In the genomic region with DNA sequence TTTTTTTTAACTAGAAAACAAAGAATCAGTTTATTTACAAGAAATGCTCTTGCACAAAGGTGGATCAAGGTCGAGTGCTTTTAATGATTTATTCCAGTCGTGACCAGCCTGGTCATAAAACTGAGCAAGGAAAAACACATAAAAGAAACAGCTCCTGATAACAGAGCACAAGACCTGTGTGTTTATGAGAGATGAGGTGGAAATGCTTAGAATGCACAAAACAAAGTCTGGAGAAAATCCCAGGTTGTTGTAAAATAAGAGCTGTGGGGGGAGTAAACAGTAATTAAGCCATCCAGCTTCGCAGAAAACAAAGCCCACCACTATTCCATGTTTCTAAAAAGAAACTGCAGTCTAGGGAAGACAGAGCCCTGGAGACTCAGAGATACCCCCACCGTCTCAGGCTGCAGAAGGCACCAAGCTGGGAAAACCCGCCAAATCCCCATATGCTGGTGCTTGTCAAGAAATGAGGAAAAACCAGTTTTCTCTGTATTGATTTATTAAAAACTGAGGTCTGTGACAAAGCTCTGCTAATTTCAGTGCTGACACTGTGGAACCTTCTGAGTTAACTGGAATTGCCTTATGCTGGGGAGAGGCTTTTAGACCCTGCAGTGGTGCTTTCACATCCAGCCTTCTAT, we compare ENCODE assay signal across 21 cellular contexts.
DNase-seq lines count a peak whose midpoint lies in the region; ATAC-seq and TF ChIP-seq lines count a peak whose summit lies in the region.
"Had no signal": no experiment of that assay in that cellular context is flagged by ENCODE, and none has a peak within 500 bp of the region (broad histone marks: within the 10 kb centered on the region; RNA-seq: fewer than 3 reads in every experiment).

No MANE protein-coding gene starts in this region.

- H3K27me3 Mint-ChIP-seq in Caco-2 (ENCODE audit: insufficient read depth, unreplicated experiment), result no peaks in the 10 kb centered on the region
- no peaks in the 10 kb centered on the region for H3K27me3 Mint-ChIP-seq in endodermal cell (ENCODE audit: insufficient read depth)
- peaks cover 14% of the 10 kb centered on the region for H3K27me3 Mint-ChIP-seq in nephron progenitor cell (ENCODE audit: low read depth, poor library complexity)
- peaks cover 12% of the 10 kb centered on the region for H3K27me3 Mint-ChIP-seq in chondrocyte (ENCODE audit: low read depth)

- peaks cover 24% of the 10 kb centered on the region for H3K4me1 Mint-ChIP-seq in Caco-2 (ENCODE audit: low read depth, unreplicated experiment)
- no peaks in the 10 kb centered on the region for H3K4me1 Mint-ChIP-seq in endodermal cell
- peaks cover 53% of the 10 kb centered on the region for H3K4me1 Mint-ChIP-seq in nephron progenitor cell
- peaks cover 16% of the 10 kb centered on the region for H3K4me1 Mint-ChIP-seq in chondrocyte (ENCODE audit: low read depth)

- DNase-seq in Caco-2 (peak; percentile 13 to 39), endodermal cell (peak; percentile 20), nephron progenitor cell (no peak), C1 segment of cervical spinal cord (lab: John Stamatoyannopoulos, UW) (no peak), aorta (no peak), NCI-H1417 (lab: John Stamatoyannopoulos, UW) (no peak), chondrocyte (ENCODE audit: low spot score) (no peak)
- DNase-seq in Jurkat, Clone E6-1 (ENCODE audit: low read depth, low spot score), result no peak
- DNase-seq: activated CD4-positive, alpha-beta T cell treated with anti-CD3 and anti-CD28 coated beads for 1 hour; activated CD8-positive, alpha-beta memory T cell treated with anti-CD3 and anti-CD28 coated beads, Interleukin-2, amount 50 U/mL, for 4 hours; activated gamma-delta T cell treated with Interleukin-2 at 50 U/mL for 16 hours; foreskin fibroblast; left cardiac atrium; NCI-H1417 treated with DMSO at 0.1 percent for 48 hours; NCI-H2171 treated with DMSO at 0.1 percent for 48 hours; NCI-H774; T-helper 9 cell; upper lobe of right lung had no signal

- H3K4me3 Mint-ChIP-seq in Caco-2 (ENCODE audit: unreplicated experiment) (peak overlapping the region; percentile 16), endodermal cell (no peak overlapping the region), nephron progenitor cell (peak overlapping the region; percentile 44), chondrocyte (ENCODE audit: unreplicated experiment) (no peak overlapping the region)

- ATAC-seq in aorta (ENCODE audit: low FRiP score), result no peak
- ATAC-seq: HCT116, left cardiac atrium had no signal

- H3K9me3 Mint-ChIP-seq in Caco-2 (ENCODE audit: unreplicated experiment) (no peaks in the 10 kb centered on the region), endodermal cell (no peaks in the 10 kb centered on the region), nephron progenitor cell (peaks cover 33% of the 10 kb centered on the region), chondrocyte (ENCODE audit: low read depth) (peaks cover 9% of the 10 kb centered on the region)

- TF ChIP-seq CTCF in Caco-2 (IDR thresholded peaks at IDR 0.05; ENCODE audit: insufficient read depth in 1 of 2, low read depth in 1 of 2, low read length in 1 of 2, severe bottlenecking in 1 of 2, unreplicated experiment in 1 of 2), result no peak
- no peak for TF ChIP-seq CTCF in endodermal cell (conservative IDR thresholded peaks at IDR 0.05)
- no peak for TF ChIP-seq CTCF in nephron progenitor cell (IDR thresholded peaks at IDR 0.05)
- no peak for TF ChIP-seq CTCF in chondrocyte (IDR thresholded peaks at IDR 0.05)

- H3K4me1 ChIP-seq in Caco-2 (peaks cover 35% of the 10 kb centered on the region), endodermal cell (ENCODE audit: control insufficient read depth, insufficient read depth, low read length) (no peaks in the 10 kb centered on the region), aorta (ENCODE audit: control insufficient read depth in 1 of 2, insufficient read depth in 2 of 2, low read length in 2 of 2) (no peaks in the 10 kb centered on the region)
- H3K4me1 ChIP-seq: ascending aorta, upper lobe of right lung had no signal

- no peaks in the 10 kb centered on the region for H3K36me3 Mint-ChIP-seq in Caco-2 (ENCODE audit: insufficient read depth, unreplicated experiment)
- no peaks in the 10 kb centered on the region for H3K36me3 Mint-ChIP-seq in endodermal cell (ENCODE audit: low read depth)
- peaks cover 14% of the 10 kb centered on the region for H3K36me3 Mint-ChIP-seq in nephron progenitor cell (ENCODE audit: low read depth)
- H3K36me3 Mint-ChIP-seq in chondrocyte (ENCODE audit: low read depth), result peaks cover 2% of the 10 kb centered on the region

- H3K27me3 ChIP-seq in Caco-2 (replicated peaks; ENCODE audit: control insufficient read depth, insufficient read depth, low read length), result no peaks in the 10 kb centered on the region
- no peaks in the 10 kb centered on the region for H3K27me3 ChIP-seq in endodermal cell (ENCODE audit: control insufficient read depth, insufficient read depth, low read length, poor library complexity, severe bottlenecking)
- no peaks in the 10 kb centered on the region for H3K27me3 ChIP-seq in aorta (ENCODE audit: control insufficient read depth in 1 of 2, insufficient read depth in 2 of 2, low read length in 1 of 2)
- H3K27me3 ChIP-seq: ascending aorta, neutrophil, upper lobe of right lung had no signal

- no TSS peak for BruUV-seq in Caco-2 (replicated peaks; lab: Mats Ljungman, UMichigan)

- H3K9me3 ChIP-seq in Caco-2 (no peaks in the 10 kb centered on the region), endodermal cell (ENCODE audit: control insufficient read depth, low read length) (no peaks in the 10 kb centered on the region), aorta (ENCODE audit: control insufficient read depth, low read length) (no peaks in the 10 kb centered on the region)
- H3K9me3 ChIP-seq: ascending aorta, neutrophil, upper lobe of right lung had no signal

- H3K27ac ChIP-seq in endodermal cell (ENCODE audit: low read depth, low read length), result no peak overlapping the region
- no peak overlapping the region for H3K27ac ChIP-seq in aorta (ENCODE audit: low read depth in 1 of 2, low read length in 2 of 2)
- H3K27ac ChIP-seq: ascending aorta, neutrophil, upper lobe of right lung had no signal

- H3K36me3 ChIP-seq in Caco-2 (ENCODE audit: control insufficient read depth, insufficient read depth, low read length) (no peaks in the 10 kb centered on the region), endodermal cell (ENCODE audit: control insufficient read depth, insufficient read depth, low read length) (no peaks in the 10 kb centered on the region), aorta (ENCODE audit: control insufficient read depth in 1 of 2, insufficient read depth in 2 of 2, low read length in 1 of 2) (no peaks in the 10 kb centered on the region)
- H3K36me3 ChIP-seq: ascending aorta, neutrophil, upper lobe of right lung had no signal

- intact Hi-C loops in Caco-2 (cut with micrococcal nuclease; ENCODE audit: unreplicated experiment), result no loop called here
- intact Hi-C loops in aorta (cut with DNase I), result no loop called here

- CTCF ChIA-PET in Caco-2 (lab: Charles Lee), result interaction anchor here (0.6 kb wide), 1 partner anchor 10 kb away, joined by 3 read pairs; no protein-coding TSS in a partner anchor

- no peak overlapping the region for H3K9ac ChIP-seq in endodermal cell (ENCODE audit: extremely low read depth, low read length, poor library complexity, severe bottlenecking)

- 76 to 81% methylated on average over 4 to 5 of the region's 5 CpGs for WGBS in endodermal cell (ENCODE audit: insufficient coverage in 1 of 2, insufficient read length in 1 of 2), 2 experiments
- 88 to 92% methylated on average over 5 of the region's 5 CpGs for WGBS in aorta, 2 donors

- POLR2A ChIA-PET in Caco-2 (lab: Charles Lee), result no interaction called here

- H3K4me3 ChIP-seq in Caco-2 (ENCODE audit: low read depth, low read length) (no peak overlapping the region), endodermal cell (ENCODE audit: low read length) (no peak overlapping the region), aorta (ENCODE audit: low read length in 2 of 2) (no peak overlapping the region)
- peak overlapping the region; percentile 28 for H3K4me3 ChIP-seq in Jurkat, Clone E6-1 (ENCODE audit: low read length)
- H3K4me3 ChIP-seq: ascending aorta, upper lobe of right lung had no signal

- H3K27ac Mint-ChIP-seq in Caco-2 (ENCODE audit: unreplicated experiment) (no peak overlapping the region), endodermal cell (no peak overlapping the region), nephron progenitor cell (peak overlapping the region; percentile 87), chondrocyte (ENCODE audit: unreplicated experiment) (no peak overlapping the region)

Comparison
In these comparisons a context has a peak if more than half of its experiments do, and no peak if none do; other contexts are left out.
1. DNase-seq: peak in Caco-2 (2 of 2) and endodermal cell (single experiment); none in Jurkat, Clone E6-1 (single experiment), nephron progenitor cell (single experiment), C1 segment of cervical spinal cord (0 of 14), aorta (0 of 2), NCI-H1417 (0 of 3) and chondrocyte (single experiment).
2. H3K4me3 Mint-ChIP-seq: peak in Caco-2 (single experiment) and nephron progenitor cell (single experiment); none in endodermal cell (single experiment) and chondrocyte (single experiment).